11 cellular contexts compared by ENCODE assay signal in the genomic region with DNA sequence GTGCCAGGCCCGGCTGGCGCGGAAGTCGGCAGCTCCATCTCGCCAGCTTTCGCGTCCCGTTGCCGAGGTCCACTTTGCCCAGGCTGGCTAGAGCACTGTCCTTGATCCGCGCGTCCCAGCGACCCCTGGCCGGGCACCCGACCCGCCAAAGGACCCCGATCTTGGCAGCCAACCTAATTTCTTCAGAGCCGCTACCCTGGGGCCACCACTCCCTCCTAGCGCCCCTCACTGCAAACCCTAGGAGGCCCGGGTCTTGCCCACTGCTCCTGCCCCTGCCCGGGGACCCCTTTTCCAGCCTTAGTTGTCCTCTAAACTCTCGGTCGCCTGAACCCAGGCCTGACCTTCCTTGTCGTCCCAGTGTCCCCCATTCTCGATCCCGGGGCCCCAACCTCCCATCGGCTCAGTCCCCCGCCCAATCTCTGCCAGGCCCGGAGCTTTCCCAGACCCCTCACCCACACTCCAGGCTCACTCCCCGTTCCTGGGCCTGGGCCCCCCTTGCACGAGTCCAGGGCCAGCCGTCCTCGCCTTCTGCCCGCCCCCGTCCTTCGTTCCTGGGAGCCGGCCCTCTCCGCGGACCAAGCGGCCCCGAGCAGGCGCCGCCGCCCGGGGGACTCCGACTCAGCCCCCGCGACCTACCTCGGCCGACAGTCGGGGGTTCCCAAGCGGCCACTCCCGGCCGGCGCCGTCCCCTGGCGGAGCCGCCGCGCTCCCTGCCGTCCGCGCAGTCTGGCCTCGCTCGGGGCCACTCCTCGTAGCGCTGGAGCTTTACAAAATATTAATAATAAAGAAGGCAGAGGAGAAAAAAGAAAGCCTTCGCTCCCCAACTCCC. TPM values are rescaled to one million over a fixed set of nuclear protein-coding genes. Genes with fewer than 3 reads are reported as not detected.
A peak's percentile ranks its signal among the peaks of the same experiment; 100 is the strongest.
DNase-seq lines count a peak whose midpoint lies in the region; ATAC-seq and TF ChIP-seq lines count a peak whose summit lies in the region.
"Had no signal": no experiment of that assay in that cellular context is flagged by ENCODE, and none has a peak within 500 bp of the region (broad histone marks: within the 10 kb centered on the region; RNA-seq: fewer than 3 reads in every experiment).

No MANE protein-coding gene starts in this region.

- no peaks in the 10 kb centered on the region for H3K27me3 ChIP-seq in Caco-2 (replicated peaks; ENCODE audit: control insufficient read depth, insufficient read depth, low read length)
- peaks cover 92% of the 10 kb centered on the region for H3K27me3 ChIP-seq in endodermal cell (ENCODE audit: control insufficient read depth, insufficient read depth, low read length, poor library complexity, severe bottlenecking)
- H3K27me3 ChIP-seq in trophoblast cell (ENCODE audit: insufficient read depth, low read length), result peaks cover 87% of the 10 kb centered on the region

- DNase-seq in Caco-2 (peak in 1 of 2 experiments; percentile 45), HuH-7.5 (ENCODE audit: low spot score) (peak; percentile 61), endodermal cell (peak; percentile 78), trophoblast cell (no peak)
- no peak for DNase-seq in stimulated activated CD4-positive, alpha-beta T cell treated with anti-CD3 and anti-CD28 coated beads, Interleukin-4, amount 100 ng/mL, for 24 hours
- DNase-seq: NCI-H1930 had no signal

- no peak overlapping the region for H4K12ac ChIP-seq in trophoblast cell (ENCODE audit: low read depth, low read length)

- peak overlapping the region; percentile 37 for H3K4me2 ChIP-seq in trophoblast cell (ENCODE audit: low read length)

- TF ChIP-seq CTCF in Caco-2 (IDR thresholded peaks at IDR 0.05; ENCODE audit: insufficient read depth in 1 of 2, low read depth in 1 of 2, low read length in 1 of 2, severe bottlenecking in 1 of 2, unreplicated experiment in 1 of 2) (no peak), endodermal cell (conservative IDR thresholded peaks at IDR 0.05) (peak; percentile 25)

- no peak overlapping the region for H4K8ac ChIP-seq in trophoblast cell (ENCODE audit: low read depth, low read length)

- H3K27ac ChIP-seq in endodermal cell (ENCODE audit: low read depth, low read length) (no peak overlapping the region), trophoblast cell (ENCODE audit: low read depth, low read length) (no peak overlapping the region)

- no peak overlapping the region for H3K27ac Mint-ChIP-seq in Caco-2 (ENCODE audit: unreplicated experiment)
- H3K27ac Mint-ChIP-seq in endodermal cell, result no peak overlapping the region

- H2AFZ ChIP-seq in trophoblast cell (ENCODE audit: insufficient read depth, low read length, poor library complexity), result peak overlapping the region; percentile 83

- H3K9me3 Mint-ChIP-seq in Caco-2 (ENCODE audit: unreplicated experiment), result no peaks in the 10 kb centered on the region
- H3K9me3 Mint-ChIP-seq in endodermal cell, result no peaks in the 10 kb centered on the region

- no peak overlapping the region for H3K18ac ChIP-seq in trophoblast cell (ENCODE audit: low read length)

- H3K9ac ChIP-seq in endodermal cell (ENCODE audit: extremely low read depth, low read length, poor library complexity, severe bottlenecking), result peak overlapping the region; percentile 25
- no peak overlapping the region for H3K9ac ChIP-seq in trophoblast cell (ENCODE audit: low read length)

- H3K27me3 Mint-ChIP-seq in Caco-2 (ENCODE audit: insufficient read depth, unreplicated experiment) (no peaks in the 10 kb centered on the region), endodermal cell (ENCODE audit: insufficient read depth) (peaks cover 87% of the 10 kb centered on the region)

- no peak overlapping the region for H2BK5ac ChIP-seq in trophoblast cell (ENCODE audit: low read depth, low read length, poor library complexity)

- H2AK5ac ChIP-seq in trophoblast cell (ENCODE audit: low read length), result no peak overlapping the region

- no peaks in the 10 kb centered on the region for H3K36me3 ChIP-seq in Caco-2 (ENCODE audit: control insufficient read depth, insufficient read depth, low read length)
- H3K36me3 ChIP-seq in endodermal cell (ENCODE audit: control insufficient read depth, insufficient read depth, low read length), result no peaks in the 10 kb centered on the region
- H3K36me3 ChIP-seq in trophoblast cell (ENCODE audit: control insufficient read depth in 1 of 2, insufficient read depth in 2 of 2, low read length in 2 of 2), result no peaks in the 10 kb centered on the region

- peak overlapping the region; percentile 75 for H3K4me3 Mint-ChIP-seq in Caco-2 (ENCODE audit: unreplicated experiment)
- peak overlapping the region; percentile 73 for H3K4me3 Mint-ChIP-seq in endodermal cell

- peaks cover 10% of the 10 kb centered on the region; the same call in 1 of the 2 replicates for H3K4me1 ChIP-seq in Caco-2
- peaks cover 10% of the 10 kb centered on the region for H3K4me1 ChIP-seq in endodermal cell (ENCODE audit: control insufficient read depth, insufficient read depth, low read length)
- H3K4me1 ChIP-seq in trophoblast cell (ENCODE audit: control insufficient read depth in 1 of 2, insufficient read depth in 2 of 2, low read length in 2 of 2), result peaks cover 7 to 18% of the 10 kb centered on the region in 2 experiments

- H3K4ac ChIP-seq in trophoblast cell (ENCODE audit: low read depth, low read length), result no peak overlapping the region

- H3K9me3 ChIP-seq in Caco-2 (no peaks in the 10 kb centered on the region), endodermal cell (ENCODE audit: control insufficient read depth, low read length) (no peaks in the 10 kb centered on the region), trophoblast cell (ENCODE audit: insufficient read depth, low read depth, low read length) (peaks cover 12% of the 10 kb centered on the region)

- peaks cover 7% of the 10 kb centered on the region for H3K4me1 Mint-ChIP-seq in Caco-2 (ENCODE audit: low read depth, unreplicated experiment)
- peaks cover 35% of the 10 kb centered on the region for H3K4me1 Mint-ChIP-seq in endodermal cell

- H4K91ac ChIP-seq in trophoblast cell (ENCODE audit: low read depth, low read length), result no peak overlapping the region

- H3K36me3 Mint-ChIP-seq in Caco-2 (ENCODE audit: insufficient read depth, unreplicated experiment), result no peaks in the 10 kb centered on the region
- no peaks in the 10 kb centered on the region for H3K36me3 Mint-ChIP-seq in endodermal cell (ENCODE audit: low read depth)

- H3K4me3 ChIP-seq in Caco-2 (ENCODE audit: low read depth, low read length) (peak overlapping the region; percentile 65), endodermal cell (ENCODE audit: low read length) (peak overlapping the region; percentile 89), trophoblast cell (ENCODE audit: low read depth, low read length) (no peak overlapping the region)

- ATAC-seq in HG03520 (IDR thresholded peaks at IDR 0.05; ENCODE audit: unreplicated experiment) (no peak), HG02642 (IDR thresholded peaks at IDR 0.05; ENCODE audit: poor library complexity, unreplicated experiment) (no peak), GM18519 (IDR thresholded peaks at IDR 0.05; ENCODE audit: low FRiP score, unreplicated experiment) (no peak)

- CTCF ChIA-PET in Caco-2 (lab: Charles Lee), result interaction anchor here (0.8 to 1.5 kb wide), 5 partner anchors 49 to 169 kb away, joined by 4 to 6 read pairs (median 4); no protein-coding TSS in a partner anchor

- H3K14ac ChIP-seq in trophoblast cell (ENCODE audit: low read length), result no peak overlapping the region

- POLR2A ChIA-PET in Caco-2 (lab: Charles Lee), result no interaction called here

- no peaks in the 10 kb centered on the region for H3K79me1 ChIP-seq in trophoblast cell (ENCODE audit: low read length)

- H3K79me2 ChIP-seq in trophoblast cell (ENCODE audit: control insufficient read depth, insufficient read depth, low read length, poor library complexity), result no peaks in the 10 kb centered on the region

- intact Hi-C loops in Caco-2 (cut with micrococcal nuclease; ENCODE audit: unreplicated experiment), result loop anchor here (1.0 to 5.0 kb wide), 2 partner anchors 39 to 48 kb away; no protein-coding TSS in a partner anchor

- H2BK12ac ChIP-seq in trophoblast cell (ENCODE audit: low read length), result no peak overlapping the region

- no TSS peak for BruUV-seq in Caco-2 (replicated peaks; lab: Mats Ljungman, UMichigan)

- no peak overlapping the region for H2BK120ac ChIP-seq in trophoblast cell (ENCODE audit: insufficient read depth, low read length, poor library complexity)

- 1% methylated on average over 22 to 67 of the region's 68 CpGs for WGBS in endodermal cell (ENCODE audit: insufficient coverage in 1 of 2, insufficient read length in 1 of 2), 2 experiments
- WGBS in trophoblast cell (ENCODE audit: extremely low coverage, insufficient coverage, insufficient read length), result no CpG with 5 or more reads among the region's 68 CpGs

- H3K23ac ChIP-seq in trophoblast cell (ENCODE audit: low read length), result no peak overlapping the region

RNA-seq across cellular contexts. Expression of gene LMX1B, which starts 0.7 kb away (rescaled TPM):
- 15.5 and 17.0 TPM in 2 replicates for total RNA-seq in Caco-2 (2022)
- 10 to 100 TPM; 11.1 to 11.4 TPM for total RNA-seq in endodermal cell
- polyA plus RNA-seq in endodermal cell (2013, experiment 1 of 2), result 15.4 TPM
- polyA plus RNA-seq in endodermal cell (2013, experiment 2 of 2), result 14.7 TPM
- polyA plus RNA-seq in trophoblast cell (2013), result 0.08 and 0.21 TPM in 2 replicates
- total RNA-seq: pulmonary artery endothelial cell, ureter had no signal

Comparison
In these comparisons a context has a peak if more than half of its experiments do, and no peak if none do; other contexts are left out.
1. DNase-seq: peak in HuH-7.5 (single experiment) and endodermal cell (single experiment); none in trophoblast cell (0 of 2) and stimulated activated CD4-positive, alpha-beta T cell treated with anti-CD3 and anti-CD28 coated beads, Interleukin-4, amount 100 ng/mL, for 24 hours (single experiment).